Comparison of ENCODE assay signal across 9 cellular contexts in the genomic region with DNA sequence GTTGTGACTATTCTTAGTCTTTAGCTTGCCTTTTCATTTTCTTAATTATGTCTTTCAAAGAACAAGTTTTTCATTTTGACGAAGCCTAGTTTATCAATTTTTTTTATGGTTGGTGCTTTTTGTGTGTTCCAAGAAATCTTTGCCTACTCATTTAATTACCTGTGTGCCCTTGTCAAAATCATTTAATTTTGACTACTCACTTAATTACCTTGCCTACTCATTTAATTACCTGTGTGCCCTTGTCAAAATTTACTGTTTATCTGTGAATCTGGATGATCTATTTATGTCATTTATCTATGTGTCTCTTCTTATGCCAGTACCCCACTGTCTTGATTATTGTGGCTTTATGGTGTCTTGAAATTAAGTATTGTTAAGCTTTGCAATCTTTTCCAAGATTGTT.
"Had no signal": no experiment of that assay in that cellular context is flagged by ENCODE, and none has a peak within 500 bp of the region (broad histone marks: within the 10 kb centered on the region; RNA-seq: fewer than 3 reads in every experiment).

No MANE protein-coding gene starts in this region.

- H3K9me3 Mint-ChIP-seq: GM23338, H9, IgD-negative memory B cell had no signal

- H3K27ac Mint-ChIP-seq: GM23338, H9, IgD-negative memory B cell had no signal

- DNase-seq: H9, HCEC 1CT, KBM-7 had no signal

- H3K4me3 ChIP-seq: GM23338 had no signal

- H3K4me3 Mint-ChIP-seq: GM23338, H9, IgD-negative memory B cell had no signal

- H3K27me3 Mint-ChIP-seq: IgD-negative memory B cell had no signal

- ATAC-seq: GM23338, HepG2 had no signal

- FAIRE-seq: H1, H54, HepG2 had no signal

- H3K4me1 Mint-ChIP-seq: GM23338, H9 had no signal

- H3K27ac ChIP-seq: HL-60 had no signal
